In genomic region chr12:120056739-120057138, GRCh38 we compare ENCODE assay signal across 1 cellular context.
TF ChIP-seq lines count a peak whose summit lies in the region.

No MANE protein-coding gene starts in this region.

TF ChIP-seq in HepG2, 621 proteins besides CTCF, POLR2A, EP300 and RAD21 (continued from another document):
- TF ChIP-seq ARID5B (CRISPR knock-in tag; IDR thresholded peaks at IDR 0.05) (no peak), JDP2 (CRISPR knock-in tag; IDR thresholded peaks at IDR 0.05; ENCODE audit: borderline replicate concordance) (no peak), ZSCAN30 (CRISPR knock-in tag; IDR thresholded peaks at IDR 0.05) (no peak), SCMH1 (CRISPR knock-in tag; IDR thresholded peaks at IDR 0.05; ENCODE audit: borderline replicate concordance) (no peak), BCLAF1 (IDR thresholded peaks at IDR 0.05) (no peak), ETV6 (CRISPR knock-in tag; conservative IDR thresholded peaks at IDR 0.05) (no peak), ESRRA (CRISPR knock-in tag; IDR thresholded peaks at IDR 0.05; ENCODE audit: low read depth) (no peak), EED (CRISPR knock-in tag; IDR thresholded peaks at IDR 0.05) (no peak), DDIT3 (CRISPR knock-in tag; IDR thresholded peaks at IDR 0.05) (no peak)
- TF ChIP-seq, protein P1, sequence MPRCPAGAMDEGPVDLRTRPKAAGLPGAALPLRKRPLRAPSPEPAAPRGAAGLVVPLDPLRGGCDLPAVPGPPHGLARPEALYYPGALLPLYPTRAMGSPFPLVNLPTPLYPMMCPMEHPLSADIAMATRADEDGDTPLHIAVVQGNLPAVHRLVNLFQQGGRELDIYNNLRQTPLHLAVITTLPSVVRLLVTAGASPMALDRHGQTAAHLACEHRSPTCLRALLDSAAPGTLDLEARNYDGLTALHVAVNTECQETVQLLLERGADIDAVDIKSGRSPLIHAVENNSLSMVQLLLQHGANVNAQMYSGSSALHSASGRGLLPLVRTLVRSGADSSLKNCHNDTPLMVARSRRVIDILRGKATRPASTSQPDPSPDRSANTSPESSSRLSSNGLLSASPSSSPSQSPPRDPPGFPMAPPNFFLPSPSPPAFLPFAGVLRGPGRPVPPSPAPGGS (CRISPR knock-in tag; IDR thresholded peaks at IDR 0.05): no peak
- TF ChIP-seq, protein P2, sequence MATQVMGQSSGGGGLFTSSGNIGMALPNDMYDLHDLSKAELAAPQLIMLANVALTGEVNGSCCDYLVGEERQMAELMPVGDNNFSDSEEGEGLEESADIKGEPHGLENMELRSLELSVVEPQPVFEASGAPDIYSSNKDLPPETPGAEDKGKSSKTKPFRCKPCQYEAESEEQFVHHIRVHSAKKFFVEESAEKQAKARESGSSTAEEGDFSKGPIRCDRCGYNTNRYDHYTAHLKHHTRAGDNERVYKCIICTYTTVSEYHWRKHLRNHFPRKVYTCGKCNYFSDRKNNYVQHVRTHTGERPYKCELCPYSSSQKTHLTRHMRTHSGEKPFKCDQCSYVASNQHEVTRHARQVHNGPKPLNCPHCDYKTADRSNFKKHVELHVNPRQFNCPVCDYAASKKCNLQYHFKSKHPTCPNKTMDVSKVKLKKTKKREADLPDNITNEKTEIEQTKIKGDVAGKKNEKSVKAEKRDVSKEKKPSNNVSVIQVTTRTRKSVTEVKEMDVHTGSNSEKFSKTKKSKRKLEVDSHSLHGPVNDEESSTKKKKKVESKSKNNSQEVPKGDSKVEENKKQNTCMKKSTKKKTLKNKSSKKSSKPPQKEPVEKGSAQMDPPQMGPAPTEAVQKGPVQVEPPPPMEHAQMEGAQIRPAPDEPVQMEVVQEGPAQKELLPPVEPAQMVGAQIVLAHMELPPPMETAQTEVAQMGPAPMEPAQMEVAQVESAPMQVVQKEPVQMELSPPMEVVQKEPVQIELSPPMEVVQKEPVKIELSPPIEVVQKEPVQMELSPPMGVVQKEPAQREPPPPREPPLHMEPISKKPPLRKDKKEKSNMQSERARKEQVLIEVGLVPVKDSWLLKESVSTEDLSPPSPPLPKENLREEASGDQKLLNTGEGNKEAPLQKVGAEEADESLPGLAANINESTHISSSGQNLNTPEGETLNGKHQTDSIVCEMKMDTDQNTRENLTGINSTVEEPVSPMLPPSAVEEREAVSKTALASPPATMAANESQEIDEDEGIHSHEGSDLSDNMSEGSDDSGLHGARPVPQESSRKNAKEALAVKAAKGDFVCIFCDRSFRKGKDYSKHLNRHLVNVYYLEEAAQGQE (IDR thresholded peaks at IDR 0.05; ENCODE audit: borderline replicate concordance in 1 of 2, low read depth in 1 of 2, low read length in 2 of 2): no peak
